Comparison of ENCODE assay signal across 12 cellular contexts in the genomic region with DNA sequence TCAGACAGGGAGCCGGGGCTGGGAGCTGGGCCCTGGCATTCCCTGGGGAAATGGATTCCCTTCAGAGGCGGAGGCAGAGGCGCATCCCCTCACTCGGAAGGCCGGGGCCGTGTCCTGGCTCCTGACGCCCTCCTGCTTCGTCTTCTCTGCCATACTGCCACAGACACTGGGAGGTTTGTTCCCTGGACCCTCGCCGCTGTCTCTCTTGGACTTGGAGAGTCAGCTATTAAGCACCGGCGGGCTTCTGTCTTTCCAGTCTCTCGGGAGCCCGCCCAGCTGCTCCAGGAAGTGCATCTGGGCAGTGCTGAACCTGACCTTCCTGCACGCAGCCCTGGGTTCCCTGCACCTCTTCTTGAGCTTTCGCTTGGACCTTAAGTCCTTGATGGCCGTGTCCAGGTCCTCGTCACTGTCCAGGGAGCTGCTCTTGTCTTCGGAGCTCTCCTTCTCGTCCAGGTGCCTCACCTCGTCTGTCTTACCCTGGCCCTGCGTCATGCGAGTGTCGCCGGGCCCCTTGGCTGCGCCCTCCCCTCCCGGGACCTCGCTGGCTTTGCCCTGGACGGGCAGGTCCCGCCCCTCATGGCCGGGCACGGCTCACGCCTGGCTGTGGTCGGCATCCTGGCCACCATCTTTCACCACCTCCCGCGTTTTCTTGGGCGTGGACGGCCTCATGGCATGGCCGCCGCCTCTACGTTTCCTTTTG. TPM values are rescaled to one million over a fixed set of nuclear protein-coding genes. Genes with fewer than 3 reads are reported as not detected.
A peak's percentile ranks its signal among the peaks of the same experiment; 100 is the strongest.
DNase-seq lines count a peak whose midpoint lies in the region; ATAC-seq, FAIRE-seq and TF ChIP-seq lines count a peak whose summit lies in the region.
"Had no signal": no experiment of that assay in that cellular context is flagged by ENCODE, and none has a peak within 500 bp of the region (broad histone marks: within the 10 kb centered on the region; RNA-seq: fewer than 3 reads in every experiment).

No MANE protein-coding gene starts in this region.

- ATAC-seq in naive B cell (ENCODE audit: low read depth in 2 of 2) (peak in 1 of 2 donors; percentile 15), HG02588 (IDR thresholded peaks at IDR 0.05; ENCODE audit: unreplicated experiment) (no peak)

- H3K27ac Mint-ChIP-seq in naive B cell, result peak overlapping the region in 5 of 6 donors; percentile 59 to 86 (median 81)
- H3K27ac Mint-ChIP-seq: mesothelial cell of epicardium had no signal

- H3K4me3 Mint-ChIP-seq in naive B cell, result peak overlapping the region in 7 of 8 donors; percentile 78 to 90 (median 84)
- H3K4me3 Mint-ChIP-seq: mesothelial cell of epicardium had no signal

- H3K27ac ChIP-seq in endothelial cell of umbilical vein (ENCODE audit: insufficient read depth, low read depth, low read length) (no peak overlapping the region), tibial nerve (no peak overlapping the region), SK-N-SH (ENCODE audit: low read depth in 2 of 2, low read length in 1 of 2) (no peak overlapping the region)

- no peaks in the 10 kb centered on the region for H3K4me1 ChIP-seq in endothelial cell of umbilical vein (ENCODE audit: control insufficient read depth, extremely low read depth, insufficient read depth, low read length)
- peaks cover 0 to 13% (median 0%) of the 10 kb centered on the region in 4 donors for H3K4me1 ChIP-seq in tibial nerve
- no peaks in the 10 kb centered on the region for H3K4me1 ChIP-seq in SK-N-SH (ENCODE audit: control insufficient read depth in 1 of 2, insufficient read depth in 2 of 2, low read depth in 1 of 2, low read length in 1 of 2)

- H3K27me3 Mint-ChIP-seq in naive B cell, result no peaks in the 10 kb centered on the region

- H3K36me3 ChIP-seq in endothelial cell of umbilical vein (ENCODE audit: control insufficient read depth in 2 of 2, extremely low read depth in 1 of 2, insufficient read depth in 2 of 2, low read length in 2 of 2), result peaks cover 0 to 7% of the 10 kb centered on the region in 2 experiments
- H3K36me3 ChIP-seq in tibial nerve, result peaks cover 0 to 61% (median 3%) of the 10 kb centered on the region in 3 donors
- H3K36me3 ChIP-seq in SK-N-SH (replicated peaks in 1 of 2; ENCODE audit: control insufficient read depth in 1 of 2, insufficient read depth in 2 of 2, low read length in 1 of 2), result peaks cover 12 to 27% of the 10 kb centered on the region in 2 experiments

- no peak for TF ChIP-seq RAD21 in SK-N-SH (IDR thresholded peaks at IDR 0.05; ENCODE audit: low read length)

- H3K9me3 ChIP-seq in endothelial cell of umbilical vein (replicated peaks; ENCODE audit: control insufficient read depth, insufficient read depth, low read length) (no peaks in the 10 kb centered on the region), tibial nerve (peaks cover 0 to 40% (median 5%) of the 10 kb centered on the region in 4 donors), SK-N-SH (peaks cover 10% of the 10 kb centered on the region; the same call in 1 of the 2 replicates)

- 74 to 78% methylated on average over 41 of the region's 41 CpGs for WGBS in tibial nerve, 2 donors
- WGBS in SK-N-SH (ENCODE audit: low lambda C conversion rate), result 97% methylated on average over 32 of the region's 41 CpGs

- H3K36me3 Mint-ChIP-seq in naive B cell, result peaks cover 35 to 50% of the 10 kb centered on the region in 2 donors

- H3K9ac ChIP-seq in endothelial cell of umbilical vein (replicated peaks; ENCODE audit: extremely low read depth, insufficient read depth, low read length), result no peak overlapping the region
- H3K9ac ChIP-seq in SK-N-SH, result no peak overlapping the region

- H3F3A ChIP-seq in SK-N-SH (replicated peaks; ENCODE audit: insufficient read depth), result no peaks in the 10 kb centered on the region

- intact Hi-C loops in endothelial cell of umbilical vein (cut with micrococcal nuclease), result no loop called here

- peak overlapping the region; percentile 44 for H3K4me2 ChIP-seq in endothelial cell of umbilical vein (ENCODE audit: insufficient read depth, low read length)
- no peak overlapping the region for H3K4me2 ChIP-seq in SK-N-SH

- TF ChIP-seq CTCF in endothelial cell of umbilical vein (IDR thresholded peaks at IDR 0.05; ENCODE audit: extremely low read depth in 1 of 2, insufficient read depth in 1 of 2, low read depth in 1 of 2, low read length in 2 of 2) (no peak), tibial nerve (IDR thresholded peaks at IDR 0.05) (no peak), SK-N-SH (IDR thresholded peaks at IDR 0.05) (no peak)

- H3K4me3 ChIP-seq in endothelial cell of umbilical vein (replicated peaks in 1 of 3; ENCODE audit: insufficient read depth in 1 of 3, low read depth in 1 of 3, low read length in 3 of 3), result peak overlapping the region in 1 of 3 experiments; percentile 16
- H3K4me3 ChIP-seq in tibial nerve, result peak overlapping the region in 3 of 4 donors; percentile 7 to 31 (median 31)
- H3K4me3 ChIP-seq in SK-N-SH (ENCODE audit: low read depth in 2 of 2, low read length in 1 of 2), result no peak overlapping the region

- POLR2A ChIA-PET in endothelial cell of umbilical vein (lab: Charles Lee) (no interaction called here), SK-N-SH (lab: Yijun Ruan, JAX) (no interaction called here)

- H3K27me3 ChIP-seq in endothelial cell of umbilical vein (ENCODE audit: control insufficient read depth in 2 of 2, insufficient read depth in 2 of 2, low read length in 2 of 2), result no peaks in the 10 kb centered on the region
- H3K27me3 ChIP-seq in tibial nerve, result no peaks in the 10 kb centered on the region
- no peaks in the 10 kb centered on the region for H3K27me3 ChIP-seq in SK-N-SH (ENCODE audit: insufficient read depth)

- H3K9me3 Mint-ChIP-seq in naive B cell, result peaks cover 0 to 21% (median 19%) of the 10 kb centered on the region in 7 donors

- peak; percentile 67 for DNase-seq in activated CD8-positive, alpha-beta memory T cell treated with anti-CD3 and anti-CD28 coated beads for 24 hours
- DNase-seq in activated CD8-positive, alpha-beta memory T cell treated with anti-CD3 and anti-CD28 coated beads, Interleukin-2, amount 50 U/mL, for 48 hours, result no peak
- DNase-seq in endothelial cell of umbilical vein (ENCODE audit: low read depth, low spot score) (no peak), naive B cell (no peak), tibial nerve (ENCODE audit: low spot score in 2 of 2) (no peak), SK-N-SH (no peak), NCI-H1092 (lab: John Stamatoyannopoulos, UW) (no peak)
- DNase-seq: central memory CD4-positive, alpha-beta T cell; HCEC 1CT; NCI-H69 had no signal

- TF ChIP-seq EP300 in tibial nerve (IDR thresholded peaks at IDR 0.05) (no peak), SK-N-SH (IDR thresholded peaks at IDR 0.05; ENCODE audit: borderline replicate concordance in 1 of 2, low read depth in 1 of 2, low read length in 1 of 2) (no peak)

- TF ChIP-seq POLR2A in endothelial cell of umbilical vein (IDR thresholded peaks at IDR 0.05; ENCODE audit: low read depth, low read length) (no peak), tibial nerve (IDR thresholded peaks at IDR 0.05) (no peak)

- H4K20me1 ChIP-seq in endothelial cell of umbilical vein (replicated peaks; ENCODE audit: control insufficient read depth, extremely low read depth, insufficient read depth, low read length), result no peaks in the 10 kb centered on the region
- H4K20me1 ChIP-seq in SK-N-SH (ENCODE audit: insufficient read depth), result no peaks in the 10 kb centered on the region

- BruUV-seq in endothelial cell of umbilical vein (replicated peaks; lab: Mats Ljungman, UMichigan), result no TSS peak

- H3K9me2 ChIP-seq in SK-N-SH, result no peaks in the 10 kb centered on the region

- peaks cover 34 to 59% (median 54%) of the 10 kb centered on the region in 3 donors for H3K4me1 Mint-ChIP-seq in naive B cell
- H3K4me1 Mint-ChIP-seq: mesothelial cell of epicardium had no signal

- no peak for FAIRE-seq in endothelial cell of umbilical vein (lab: Jason Lieb, UNC)

- H3K79me2 ChIP-seq in endothelial cell of umbilical vein (ENCODE audit: control insufficient read depth, insufficient read depth, low read length) (peaks cover 12% of the 10 kb centered on the region), SK-N-SH (ENCODE audit: insufficient read depth) (peaks cover 58% of the 10 kb centered on the region)

- CTCF ChIA-PET in endothelial cell of umbilical vein (lab: Charles Lee), result interaction anchor here (1.7 kb wide), 1 partner anchor 16 kb away, joined by 4 read pairs; no protein-coding TSS in a partner anchor
- CTCF ChIA-PET in SK-N-SH (lab: Yijun Ruan, JAX), result no interaction called here

- dilution Hi-C loops in endothelial cell of umbilical vein (cut with MboI; ENCODE audit: extremely low pct_ligation_motif_present, low sequenced_read_pairs), result no loop called here

- H2AFZ ChIP-seq in endothelial cell of umbilical vein (ENCODE audit: low read depth, low read length), result peak overlapping the region; percentile 35
- H2AFZ ChIP-seq in SK-N-SH (ENCODE audit: low read depth), result no peak overlapping the region

- H3K9me1 ChIP-seq in endothelial cell of umbilical vein (replicated peaks; ENCODE audit: control insufficient read depth, extremely low read depth, insufficient read depth, low read length), result no peaks in the 10 kb centered on the region

TF ChIP-seq in endothelial cell of umbilical vein, 7 proteins besides CTCF, POLR2A, EP300 and RAD21 (continues in another document):
- no peak for TF ChIP-seq EZH2 (IDR thresholded peaks at IDR 0.05; ENCODE audit: borderline replicate concordance, low read depth, low read length, severe bottlenecking)
- TF ChIP-seq JUN (IDR thresholded peaks at IDR 0.05; ENCODE audit: borderline replicate concordance, insufficient read depth, insufficient read length, low read depth), result no peak
- TF ChIP-seq FOS (IDR thresholded peaks at IDR 0.05; ENCODE audit: borderline replicate concordance, insufficient read depth, low read length), result no peak

TF ChIP-seq in SK-N-SH, 30 proteins besides CTCF, POLR2A, EP300 and RAD21 (continues in another document):
- TF ChIP-seq FOXM1 (IDR thresholded peaks at IDR 0.05; ENCODE audit: low read depth) (no peak), RFX5 (IDR thresholded peaks at IDR 0.05; ENCODE audit: low read length) (no peak), FOSL2 (IDR thresholded peaks at IDR 0.05; ENCODE audit: borderline replicate concordance, low read depth) (no peak), SMC3 (IDR thresholded peaks at IDR 0.05; ENCODE audit: low read depth, low read length) (no peak)

RNA-seq across cellular contexts. Expression of a gene that starts 14.6 kb away (rescaled TPM):
- total RNA-seq in endothelial cell of umbilical vein (34.8 and 41.2 TPM in 2 replicates), tibial nerve (10 to 100 TPM; 31.0 to 59.7 (median 45.1) TPM)
- polyA plus RNA-seq in endothelial cell of umbilical vein (5.3 and 8.0 TPM in 2 replicates), naive B cell (ENCODE audit: low read depth in 6 of 6) (10 to 100 TPM; 68.0 to 99.7 (median 80.5) TPM), SK-N-SH (2012; rRNA removed) (11.5 and 13.0 TPM in 2 replicates)
- polyA plus RNA-seq in endothelial cell of umbilical vein (2011; cell fraction: cytosol; rRNA removed), result 14.3 and 14.6 TPM in 2 replicates
- polyA plus RNA-seq in endothelial cell of umbilical vein (2011; cell fraction: nucleus; rRNA removed), result 14.1 and 15.9 TPM in 2 replicates
- polyA plus RNA-seq in endothelial cell of umbilical vein (2012), result 15.0 and 22.0 TPM in 2 replicates
- polyA minus RNA-seq in endothelial cell of umbilical vein, result 12.5 and 15.2 TPM in 2 replicates
- polyA minus RNA-seq in endothelial cell of umbilical vein (2011; cell fraction: cytosol; rRNA and poly(A)+ RNA removed), result 11.2 TPM
- polyA minus RNA-seq in endothelial cell of umbilical vein (2011; cell fraction: nucleus; rRNA and poly(A)+ RNA removed), result 20.2 and 22.2 TPM in 2 replicates
- 18.5 and 26.3 TPM in 2 replicates for polyA plus RNA-seq in SK-N-SH (2012; cell fraction: cytosol; rRNA removed)
- 5.8 and 12.2 TPM in 2 replicates for polyA plus RNA-seq in SK-N-SH (2012; cell fraction: nucleus; rRNA removed)

Comparison
In these comparisons a context has a peak if more than half of its experiments do, and no peak if none do; other contexts are left out.
1. H3K4me3 ChIP-seq: peak in tibial nerve (3 of 4); none in SK-N-SH (0 of 2).